ENCODE assay signal across 13 cellular contexts in genomic region chr20:62653373-62653772, GRCh38. TPM values are rescaled to one million over a fixed set of nuclear protein-coding genes. Genes with fewer than 3 reads are reported as not detected.
DNase-seq lines count a peak whose midpoint lies in the region; TF ChIP-seq lines count a peak whose summit lies in the region.
"Had no signal": no experiment of that assay in that cellular context is flagged by ENCODE, and none has a peak within 500 bp of the region (broad histone marks: within the 10 kb centered on the region; RNA-seq: fewer than 3 reads in every experiment).

No MANE protein-coding gene starts in this region.

- peaks cover 15 to 31% (median 25%) of the 10 kb centered on the region in 4 donors for H3K4me1 Mint-ChIP-seq in CD4-positive, alpha-beta memory T cell

- no peaks in the 10 kb centered on the region for H3K9me3 ChIP-seq in CD4-positive, alpha-beta memory T cell (ENCODE audit: control insufficient read depth in 1 of 2, low read length in 2 of 2)
- H3K9me3 ChIP-seq in spleen (no peaks in the 10 kb centered on the region), WERI-Rb-1 (ENCODE audit: severe bottlenecking) (no peaks in the 10 kb centered on the region)
- H3K9me3 ChIP-seq: SJCRH30 had no signal

- H3K4me3 Mint-ChIP-seq in CD4-positive, alpha-beta memory T cell: peak overlapping the region in 2 of 8 donors; percentile 34 to 39
- H3K4me3 Mint-ChIP-seq: activated CD4-positive, alpha-beta T cell treated with anti-CD3 and anti-CD28 coated beads for 36 hours; nephron progenitor cell had no signal

- H3K9me3 Mint-ChIP-seq in CD4-positive, alpha-beta memory T cell: no peaks in the 10 kb centered on the region
- H3K9me3 Mint-ChIP-seq: activated naive CD4-positive, alpha-beta T cell treated with anti-CD3 and anti-CD28 coated beads, Interleukin-2, amount 50 U/mL, for 72 hours; nephron progenitor cell had no signal

- H3K27ac Mint-ChIP-seq in CD4-positive, alpha-beta memory T cell: peak overlapping the region; percentile 17 to 98 (median 67)
- H3K27ac Mint-ChIP-seq: nephron progenitor cell had no signal

- POLR2A ChIA-PET in CD4-positive, alpha-beta memory T cell (lab: Charles Lee; ENCODE audit: partially characterized antibody): interaction anchor here (2.5 to 3.6 kb wide), 3 partner anchors 11 to 152 kb away, joined by 8 to 68 read pairs (median 55); partner anchors contain the start of genes MRGBP, OGFR and SLCO4A1
- POLR2A ChIA-PET in RWPE1 (lab: Yijun Ruan, JAX; ENCODE audit: low non-redundant PET): no interaction called here

- intact Hi-C loops in CD4-positive, alpha-beta memory T cell (cut with micrococcal nuclease): no loop called here
- intact Hi-C loops in spleen (cut with DNase I; ENCODE audit: low total_unique reads): no loop called here
- intact Hi-C loops in head of caudate nucleus (cut with DNase I): no loop called here

- no peaks in the 10 kb centered on the region for H3K27me3 ChIP-seq in CD4-positive, alpha-beta memory T cell (ENCODE audit: insufficient read depth, low read length)
- H3K27me3 ChIP-seq in layer of hippocampus (ENCODE audit: control insufficient read depth, insufficient read depth, low read length): no peaks in the 10 kb centered on the region
- H3K27me3 ChIP-seq in spleen (replicated peaks in 1 of 7): no peaks in the 10 kb centered on the region
- H3K27me3 ChIP-seq in WERI-Rb-1 (ENCODE audit: insufficient read depth, low read depth, severe bottlenecking): no peaks in the 10 kb centered on the region
- H3K27me3 ChIP-seq: SJCRH30 had no signal

- no peaks in the 10 kb centered on the region for H3K27me3 Mint-ChIP-seq in CD4-positive, alpha-beta memory T cell
- H3K27me3 Mint-ChIP-seq: activated CD4-positive, alpha-beta T cell treated with anti-CD3 and anti-CD28 coated beads for 36 hours had no signal

- TF ChIP-seq CTCF in RWPE1 (conservative IDR thresholded peaks at IDR 0.05; ENCODE audit: low read depth) (no peak), spleen (IDR thresholded peaks at IDR 0.05 in 8 of 11, conservative IDR thresholded peaks at IDR 0.05 in 3 of 11) (no peak), WERI-Rb-1 (IDR thresholded peaks at IDR 0.05; ENCODE audit: low read depth, low read length) (no peak)

- H3K4me3 ChIP-seq in CD4-positive, alpha-beta memory T cell (ENCODE audit: low read length in 2 of 2): no peak overlapping the region
- H3K4me3 ChIP-seq in spleen: no peak overlapping the region
- H3K4me3 ChIP-seq in WERI-Rb-1 (ENCODE audit: low read depth, low read length): no peak overlapping the region
- H3K4me3 ChIP-seq: SJCRH30 had no signal

- peak in 1 of 5 donors; percentile 29 for DNase-seq in CD4-positive, alpha-beta memory T cell
- DNase-seq in RWPE1 (ENCODE audit: low spot score): no peak
- no peak for DNase-seq in spleen
- DNase-seq in 8988T: no peak
- DNase-seq in WERI-Rb-1: no peak
- no peak for DNase-seq in NCI-H1092 (lab: John Stamatoyannopoulos, UW)
- no peak for DNase-seq in head of caudate nucleus
- DNase-seq: activated CD4-positive, alpha-beta T cell treated with anti-CD3 and anti-CD28 coated beads for 36 hours; nephron progenitor cell; SJCRH30 had no signal

- no peak for TF ChIP-seq POLR2A in spleen (IDR thresholded peaks at IDR 0.05)

- no peaks in the 10 kb centered on the region for H3K36me3 ChIP-seq in CD4-positive, alpha-beta memory T cell (ENCODE audit: insufficient read depth, low read length)
- H3K36me3 ChIP-seq in spleen (peaks cover 0 to 38% (median 0%) of the 10 kb centered on the region in 6 donors), WERI-Rb-1 (peaks cover 44% of the 10 kb centered on the region)
- H3K36me3 ChIP-seq: SJCRH30 had no signal

- CTCF ChIA-PET in CD4-positive, alpha-beta memory T cell (lab: Charles Lee; ENCODE audit: partially characterized antibody): no interaction called here
- CTCF ChIA-PET in RWPE1 (lab: Yijun Ruan, JAX): interaction anchor here (0.6 to 1.1 kb wide), 5 partner anchors 37 to 555 kb away, joined by 3 to 5 read pairs (median 3); no protein-coding TSS in a partner anchor

- H3K4me1 ChIP-seq in CD4-positive, alpha-beta memory T cell (ENCODE audit: insufficient read depth, low read length): peaks cover 38% of the 10 kb centered on the region
- H3K4me1 ChIP-seq in spleen: peaks cover 23 to 75% (median 42%) of the 10 kb centered on the region in 6 donors

- H3K36me3 Mint-ChIP-seq in CD4-positive, alpha-beta memory T cell: peaks cover 0 to 6% of the 10 kb centered on the region in 2 donors

- whole genome bisulfite sequencing in spleen, 5 donors: 86 to 90% (median 88%) methylated on average over 12 of the region's 12 CpGs

- H3K27ac ChIP-seq in CD4-positive, alpha-beta memory T cell (ENCODE audit: low read depth, low read length): peak overlapping the region; percentile 71
- H3K27ac ChIP-seq in RWPE1: peak overlapping the region; percentile 98
- H3K27ac ChIP-seq in layer of hippocampus (ENCODE audit: low read depth, low read length): peak overlapping the region; percentile 70
- H3K27ac ChIP-seq in spleen: peak overlapping the region; percentile 90 to 98 (median 95)
- no peak overlapping the region for H3K27ac ChIP-seq in WERI-Rb-1
- H3K27ac ChIP-seq: SJCRH30 had no signal

RNA-seq across cellular contexts. Expression of gene SLCO4A1, which starts 11.1 kb away (rescaled TPM):
- total RNA-seq in CD4-positive, alpha-beta memory T cell: under 1 TPM; 0.97 to 0.99 TPM
- under 1 TPM in 1 of 2 donors, not detected in 1; 0.49 TPM for polyA plus RNA-seq in CD4-positive, alpha-beta memory T cell
- 10 to 100 TPM in 2 of 7 donors, 1 to 10 TPM in 5; 2.9 to 16.3 (median 7.1) TPM for total RNA-seq in spleen
- 1 to 10 TPM; 4.7 to 7.7 (median 5.9) TPM for polyA plus RNA-seq in spleen

RNA-seq across cellular contexts. Expression of gene NTSR1, which starts 55.3 kb away (rescaled TPM):
- under 1 TPM; 0.30 to 0.38 TPM for total RNA-seq in CD4-positive, alpha-beta memory T cell
- polyA plus RNA-seq in CD4-positive, alpha-beta memory T cell: not detected
- total RNA-seq in spleen: 1 to 10 TPM in 3 of 7 donors, under 1 TPM in 4; 0.51 to 5.7 (median 0.92) TPM
- under 1 TPM; 0.14 to 0.30 (median 0.26) TPM for polyA plus RNA-seq in spleen
- total RNA-seq: activated naive CD4-positive, alpha-beta T cell treated with anti-CD3 and anti-CD28 coated beads, Interleukin-2, amount 50 U/mL, for 72 hours; ureter had no signal
